ENCODE assay signal across 18 cellular contexts in the genomic region with DNA sequence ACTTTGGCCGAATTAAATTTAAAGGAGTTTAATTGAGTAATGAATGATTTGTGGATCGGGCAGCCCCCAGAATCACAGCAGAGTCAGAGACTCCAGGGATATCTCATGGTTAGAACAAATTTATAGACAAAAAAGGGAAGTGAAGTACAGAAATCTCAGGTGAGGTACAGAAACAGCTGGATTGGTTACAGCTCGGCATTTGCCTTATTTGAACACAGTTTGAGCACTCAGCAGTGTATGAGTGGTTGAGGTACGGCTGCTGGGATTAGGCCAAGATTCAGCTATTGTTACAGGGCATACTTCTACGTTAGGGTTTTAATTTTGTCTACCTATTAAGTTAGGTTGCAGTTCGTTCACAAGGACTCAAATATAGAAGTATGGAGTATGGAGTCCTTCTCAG. TPM values are rescaled to one million over a fixed set of nuclear protein-coding genes. Genes with fewer than 3 reads are reported as not detected.
"Had no signal": no experiment of that assay in that cellular context is flagged by ENCODE, and none has a peak within 500 bp of the region (broad histone marks: within the 10 kb centered on the region; RNA-seq: fewer than 3 reads in every experiment).

No MANE protein-coding gene starts in this region.

- FAIRE-seq: endometrium had no signal

- H3K27ac ChIP-seq: body of pancreas, colonic mucosa, epithelial cell of prostate, esophagus squamous epithelium, heart right ventricle, lower lobe of right lung, uterus had no signal

- H3K27me3 ChIP-seq: body of pancreas, colonic mucosa, uterus had no signal

- H3K4me1 ChIP-seq: body of pancreas, colonic mucosa, esophagus squamous epithelium, heart right ventricle, lower lobe of right lung, uterus had no signal

- DNase-seq: activated B cell treated with CpG ODN at 0.5 μM for 24 hours; cerebellar nuclear complex; effector CD8-positive, alpha-beta T cell; esophagus squamous epithelium; lower lobe of right lung; natural killer cell had no signal

- H3K9me3 ChIP-seq: body of pancreas, colonic mucosa, esophagus squamous epithelium, heart right ventricle, lower lobe of right lung, uterus had no signal

- H3K4me3 ChIP-seq: body of pancreas, colonic mucosa, esophagus squamous epithelium, heart right ventricle, lower lobe of right lung, uterus had no signal

- H3K36me3 ChIP-seq: colonic mucosa, esophagus squamous epithelium, heart right ventricle, lower lobe of right lung, uterus had no signal

RNA-seq across cellular contexts. Expression of a gene that starts 23.3 kb away (rescaled TPM):
- total RNA-seq: body of pancreas, colonic mucosa, dermis microvascular lymphatic vessel endothelial cell, glomerular endothelial cell, mononuclear cell, osteocyte, posterior vena cava, skeletal muscle tissue had no signal

RNA-seq across cellular contexts. Expression of a gene that starts 24.0 kb away (rescaled TPM):
- total RNA-seq: glomerular endothelial cell, osteocyte had no signal
